Comparison of ENCODE assay signal across 8 cellular contexts in genomic region chr17:78915872-78916632, GRCh38. TPM values are rescaled to one million over a fixed set of nuclear protein-coding genes. Genes with fewer than 3 reads are reported as not detected.
DNase-seq lines count a peak whose midpoint lies in the region; ATAC-seq and TF ChIP-seq lines count a peak whose summit lies in the region.

No MANE protein-coding gene starts in this region.

- no peak overlapping the region for H3K9ac ChIP-seq in mesendoderm (ENCODE audit: low read length)

- H4K5ac ChIP-seq in mesendoderm (ENCODE audit: low read length) = no peak overlapping the region

- DNase-seq in stimulated activated CD4-positive, alpha-beta T cell treated with anti-CD3 and anti-CD28 coated beads, Interleukin-15, amount 100 ng/mL, for 24 hours = peak; percentile 19
- no peak for DNase-seq in stimulated activated CD4-positive, alpha-beta T cell treated with anti-CD3 and anti-CD28 coated beads, Interleukin-2, amount 100 ng/mL, for 24 hours
- DNase-seq in cardiac fibroblast (ENCODE audit: low read depth in 2 of 2) = peak; percentile 79 to 82
- DNase-seq in mesendoderm = peak; percentile 57
- DNase-seq in uterus = peak in 1 of 2 donors; percentile 68
- DNase-seq in NCI-H1694 (lab: John Stamatoyannopoulos, UW) = no peak
- DNase-seq in WERI-Rb-1 = no peak

- no peak overlapping the region for H2BK120ac ChIP-seq in mesendoderm (ENCODE audit: low read depth, low read length)

- H3K56ac ChIP-seq in mesendoderm (ENCODE audit: low read length) = peak overlapping the region; percentile 12

- H3K36me3 ChIP-seq in mesendoderm (ENCODE audit: control insufficient read depth, insufficient read depth, low read length) = no peaks in the 10 kb centered on the region
- H3K36me3 ChIP-seq in uterus = no peaks in the 10 kb centered on the region
- peaks cover 40% of the 10 kb centered on the region for H3K36me3 ChIP-seq in WERI-Rb-1

- H3K4me1 ChIP-seq in mesendoderm (ENCODE audit: control insufficient read depth, low read depth, low read length) = peaks cover 6% of the 10 kb centered on the region
- peaks cover 8 to 23% of the 10 kb centered on the region in 2 donors for H3K4me1 ChIP-seq in uterus

- WGBS in mesendoderm (ENCODE audit: extremely low coverage, insufficient coverage, low lambda C conversion rate) = no CpG with 5 or more reads among the region's 17 CpGs

- H2AK5ac ChIP-seq in mesendoderm (ENCODE audit: low read length) = no peak overlapping the region

- H3K4me3 ChIP-seq in cardiac fibroblast (replicated peaks in 1 of 2; ENCODE audit: low read depth in 2 of 2, low read length in 2 of 2) (peak overlapping the region; percentile 5 to 38), mesendoderm (ENCODE audit: low read length) (no peak overlapping the region), uterus (no peak overlapping the region), WERI-Rb-1 (ENCODE audit: low read depth, low read length) (no peak overlapping the region)

- ATAC-seq in GM21528 (IDR thresholded peaks at IDR 0.05; ENCODE audit: low FRiP score, unreplicated experiment) = no peak

- H3K9me3 ChIP-seq in uterus = no peaks in the 10 kb centered on the region
- no peaks in the 10 kb centered on the region for H3K9me3 ChIP-seq in WERI-Rb-1 (ENCODE audit: severe bottlenecking)

- no peak overlapping the region for H3K4ac ChIP-seq in mesendoderm (ENCODE audit: low read depth, low read length)

- H3K27ac ChIP-seq in mesendoderm (ENCODE audit: low read depth, low read length) (no peak overlapping the region), uterus (peak overlapping the region; percentile 83 to 85), WERI-Rb-1 (no peak overlapping the region)

- no peak for TF ChIP-seq POLR2A in uterus (IDR thresholded peaks at IDR 0.05)

- no peak overlapping the region for H4K8ac ChIP-seq in mesendoderm (ENCODE audit: low read depth, low read length)

- H3K79me2 ChIP-seq in mesendoderm (ENCODE audit: control insufficient read depth, insufficient read depth, low read length) = peaks cover 1% of the 10 kb centered on the region

- intact Hi-C loops in uterus (cut with DNase I; ENCODE audit: low total_unique reads) = no loop called here

- H2BK15ac ChIP-seq in mesendoderm (replicated peaks; ENCODE audit: low read depth) = no peak overlapping the region

- H3K18ac ChIP-seq in mesendoderm (ENCODE audit: low read length) = no peak overlapping the region

- no peak for TF ChIP-seq CTCF in cardiac fibroblast (IDR thresholded peaks at IDR 0.05; ENCODE audit: low read depth, low read length)
- no peak for TF ChIP-seq CTCF in uterus (IDR thresholded peaks at IDR 0.05)
- no peak for TF ChIP-seq CTCF in WERI-Rb-1 (IDR thresholded peaks at IDR 0.05; ENCODE audit: low read depth, low read length)

- peaks cover 8% of the 10 kb centered on the region for H3K79me1 ChIP-seq in mesendoderm (ENCODE audit: low read length)

- H3K27me3 ChIP-seq in mesendoderm (ENCODE audit: insufficient read depth, low read length, poor library complexity) (no peaks in the 10 kb centered on the region), uterus (no peaks in the 10 kb centered on the region), WERI-Rb-1 (ENCODE audit: insufficient read depth, low read depth, severe bottlenecking) (no peaks in the 10 kb centered on the region)

- H3K4me2 ChIP-seq in mesendoderm (ENCODE audit: low read length) = no peak overlapping the region

- H3K23ac ChIP-seq in mesendoderm (ENCODE audit: low read length) = no peak overlapping the region

- H2BK5ac ChIP-seq in mesendoderm (ENCODE audit: low read length) = no peak overlapping the region

RNA-seq across cellular contexts. Expression of gene TIMP2, which starts 9.1 kb away (rescaled TPM):
- 25.3 TPM for polyA plus RNA-seq in mesendoderm (2013, experiment 1 of 2)
- 24.9 TPM for polyA plus RNA-seq in mesendoderm (2013, experiment 2 of 2)
- total RNA-seq in uterus = 100 to 1,000 TPM; 119 to 399 (median 127) TPM

RNA-seq across cellular contexts. Expression of gene CEP295NL, which starts 13.1 kb away (rescaled TPM):
- 0.06 TPM for polyA plus RNA-seq in mesendoderm (2013, experiment 1 of 2)
- polyA plus RNA-seq in mesendoderm (2013, experiment 2 of 2) = 0.03 TPM
- total RNA-seq in uterus = 10 to 100 TPM in 1 of 4 donors, 1 to 10 TPM in 2, not detected in 1; 1.8 to 14.5 (median 3.8) TPM

Comparison
In these comparisons a context has a peak if more than half of its experiments do, and no peak if none do; other contexts are left out.
1. DNase-seq: peak in stimulated activated CD4-positive, alpha-beta T cell treated with anti-CD3 and anti-CD28 coated beads, Interleukin-15, amount 100 ng/mL, for 24 hours (single experiment), cardiac fibroblast (2 of 2) and mesendoderm (single experiment); none in stimulated activated CD4-positive, alpha-beta T cell treated with anti-CD3 and anti-CD28 coated beads, Interleukin-2, amount 100 ng/mL, for 24 hours (0 of 2), NCI-H1694 (single experiment) and WERI-Rb-1 (single experiment).
2. H3K4me3 ChIP-seq: peak in cardiac fibroblast (2 of 2); none in mesendoderm (single experiment), uterus (0 of 2) and WERI-Rb-1 (single experiment).
3. H3K27ac ChIP-seq: peak in uterus (2 of 2); none in mesendoderm (single experiment) and WERI-Rb-1 (single experiment).